In genomic region chr20:47559141-47559540, GRCh38 we compare ENCODE assay signal across 14 cellular contexts. TPM values are rescaled to one million over a fixed set of nuclear protein-coding genes. Genes with fewer than 3 reads are reported as not detected.
DNase-seq lines count a peak whose midpoint lies in the region; TF ChIP-seq lines count a peak whose summit lies in the region.
"Had no signal": no experiment of that assay in that cellular context is flagged by ENCODE, and none has a peak within 500 bp of the region (broad histone marks: within the 10 kb centered on the region; RNA-seq: fewer than 3 reads in every experiment).

No MANE protein-coding gene starts in this region.

- intact Hi-C loops in sigmoid colon (cut with DNase I): no loop called here

- no peaks in the 10 kb centered on the region for H3K27me3 Mint-ChIP-seq in activated CD4-positive, alpha-beta T cell treated with anti-CD3 and anti-CD28 coated beads, Interleukin-2, amount 10 ng/mL, durations not matched to agents 7 days and 5 days
- H3K27me3 Mint-ChIP-seq: effector memory CD8-positive, alpha-beta T cell had no signal

- CTCF ChIA-PET in activated CD4-positive, alpha-beta T cell treated with anti-CD3 and anti-CD28 coated beads, Interleukin-2, amount 10 ng/mL, durations not matched to agents 7 days and 5 days (lab: Charles Lee): no interaction called here

- no peak overlapping the region for H3K9ac ChIP-seq in OCI-LY1 (ENCODE audit: low read length)

- H3K27ac ChIP-seq in DOHH2 (ENCODE audit: low read depth, low read length) (no peak overlapping the region), OCI-LY1 (ENCODE audit: low read depth, low read length, poor library complexity, severe bottlenecking) (peak overlapping the region; percentile 38), sigmoid colon (peak overlapping the region in 3 of 4 donors; percentile 61 to 76 (median 74)), Peyer's patch (peak overlapping the region in 1 of 4 donors; percentile 27)

- TF ChIP-seq POLR2A in sigmoid colon (IDR thresholded peaks at IDR 0.05) (no peak), Peyer's patch (IDR thresholded peaks at IDR 0.05) (no peak)

- peaks cover 24% of the 10 kb centered on the region for H3K36me3 Mint-ChIP-seq in activated CD4-positive, alpha-beta T cell treated with anti-CD3 and anti-CD28 coated beads, Interleukin-2, amount 10 ng/mL, durations not matched to agents 7 days and 5 days (ENCODE audit: low read depth)

- no peak for TF ChIP-seq EP300 in sigmoid colon (IDR thresholded peaks at IDR 0.05)

- H3K36me3 ChIP-seq in DOHH2 (ENCODE audit: control insufficient read depth, low read length) (peaks cover 50% of the 10 kb centered on the region), OCI-LY1 (ENCODE audit: insufficient read depth, low read length) (peaks cover 42% of the 10 kb centered on the region), sigmoid colon (no peaks in the 10 kb centered on the region), Peyer's patch (no peaks in the 10 kb centered on the region)

- H3F3A ChIP-seq in DOHH2 (ENCODE audit: control insufficient read depth, insufficient read depth): peaks cover 14% of the 10 kb centered on the region; the same call in 1 of the 2 replicates
- H3F3A ChIP-seq in OCI-LY1 (ENCODE audit: insufficient read depth, low read length): 0 out of 2 replicates have a peak, but pooled peaks cover 5% of the 10 kb centered on the region

- TF ChIP-seq CTCF in DOHH2 (IDR thresholded peaks at IDR 0.05; ENCODE audit: low read depth, low read length, poor library complexity, severe bottlenecking): no peak
- no peak for TF ChIP-seq CTCF in OCI-LY1 (IDR thresholded peaks at IDR 0.05; ENCODE audit: low read length)
- TF ChIP-seq CTCF in sigmoid colon (IDR thresholded peaks at IDR 0.05): no peak
- TF ChIP-seq CTCF in Peyer's patch (IDR thresholded peaks at IDR 0.05): no peak

- H4K20me1 ChIP-seq in DOHH2 (ENCODE audit: control insufficient read depth, insufficient read depth, low read depth, low read length): peaks cover 41% of the 10 kb centered on the region
- H4K20me1 ChIP-seq in OCI-LY1 (ENCODE audit: insufficient read depth, low read length): peaks cover 7% of the 10 kb centered on the region; the same call in 1 of the 2 replicates

- peak; percentile 43 for DNase-seq in foreskin melanocyte
- no peak for DNase-seq in sigmoid colon
- DNase-seq in Peyer's patch: no peak
- no peak for DNase-seq in NCI-H128 (lab: John Stamatoyannopoulos, UW; ENCODE audit: unreplicated experiment)
- DNase-seq in activated CD4-positive, alpha-beta T cell treated with anti-CD3 and anti-CD28 coated beads, Interleukin-2, amount 10 ng/mL, durations not matched to agents 7 days and 5 days: no peak
- DNase-seq in NCI-H146 (lab: John Stamatoyannopoulos, UW): no peak
- DNase-seq: activated T-cell treated with anti-CD3 and anti-CD28 coated beads for 4 hours; aorta; effector memory CD8-positive, alpha-beta T cell; GOT3; head of caudate nucleus; NCI-H345 had no signal

- H3K9me2 ChIP-seq in DOHH2 (replicated peaks; ENCODE audit: control insufficient read depth, low read length): no peaks in the 10 kb centered on the region
- H3K9me2 ChIP-seq in OCI-LY1 (ENCODE audit: low read depth, low read length): no peaks in the 10 kb centered on the region

- H3K4me1 ChIP-seq in DOHH2 (ENCODE audit: control insufficient read depth, low read length): peaks cover 84% of the 10 kb centered on the region
- H3K4me1 ChIP-seq in OCI-LY1 (ENCODE audit: insufficient read depth, low read length, severe bottlenecking): peaks cover 92% of the 10 kb centered on the region
- peaks cover 0 to 63% (median 57%) of the 10 kb centered on the region in 4 donors for H3K4me1 ChIP-seq in sigmoid colon
- peaks cover 0 to 9% (median 2%) of the 10 kb centered on the region in 4 donors for H3K4me1 ChIP-seq in Peyer's patch

- H3K4me2 ChIP-seq in DOHH2 (ENCODE audit: low read length) (peak overlapping the region; percentile 27), OCI-LY1 (ENCODE audit: low read length) (peak overlapping the region; percentile 47)

- H3K9me3 ChIP-seq in DOHH2 (ENCODE audit: control insufficient read depth, insufficient read depth, low read length) (no peaks in the 10 kb centered on the region), OCI-LY1 (ENCODE audit: low read length) (no peaks in the 10 kb centered on the region), sigmoid colon (no peaks in the 10 kb centered on the region), Peyer's patch (no peaks in the 10 kb centered on the region)

- peaks cover 4% of the 10 kb centered on the region for H3K9me3 Mint-ChIP-seq in activated CD4-positive, alpha-beta T cell treated with anti-CD3 and anti-CD28 coated beads, Interleukin-2, amount 10 ng/mL, durations not matched to agents 7 days and 5 days
- H3K9me3 Mint-ChIP-seq: effector memory CD8-positive, alpha-beta T cell had no signal

- H3K27me3 ChIP-seq in DOHH2 (ENCODE audit: control insufficient read depth, low read length) (no peaks in the 10 kb centered on the region), OCI-LY1 (ENCODE audit: insufficient read depth, low read length) (no peaks in the 10 kb centered on the region), sigmoid colon (no peaks in the 10 kb centered on the region), Peyer's patch (no peaks in the 10 kb centered on the region)

- H3K79me2 ChIP-seq in DOHH2 (ENCODE audit: control insufficient read depth, low read length) (peaks cover 98% of the 10 kb centered on the region), OCI-LY1 (ENCODE audit: insufficient read depth, low read length) (peaks cover 93% of the 10 kb centered on the region)

- no peak overlapping the region for H3K27ac Mint-ChIP-seq in activated CD4-positive, alpha-beta T cell treated with anti-CD3 and anti-CD28 coated beads, Interleukin-2, amount 10 ng/mL, durations not matched to agents 7 days and 5 days

- POLR2A ChIA-PET in activated CD4-positive, alpha-beta T cell treated with anti-CD3 and anti-CD28 coated beads, Interleukin-2, amount 10 ng/mL, durations not matched to agents 7 days and 5 days (lab: Charles Lee): no interaction called here

- H3K4me3 ChIP-seq in DOHH2 (ENCODE audit: low read length) (no peak overlapping the region), OCI-LY1 (ENCODE audit: low read depth, low read length, poor library complexity, severe bottlenecking) (no peak overlapping the region), sigmoid colon (no peak overlapping the region), Peyer's patch (no peak overlapping the region)

- H3K4me3 Mint-ChIP-seq in activated CD4-positive, alpha-beta T cell treated with anti-CD3 and anti-CD28 coated beads, Interleukin-2, amount 10 ng/mL, durations not matched to agents 7 days and 5 days: no peak overlapping the region
- H3K4me3 Mint-ChIP-seq: effector memory CD8-positive, alpha-beta T cell had no signal

- H3K4me1 Mint-ChIP-seq in activated CD4-positive, alpha-beta T cell treated with anti-CD3 and anti-CD28 coated beads, Interleukin-2, amount 10 ng/mL, durations not matched to agents 7 days and 5 days: peaks cover 37% of the 10 kb centered on the region

- H2AFZ ChIP-seq in OCI-LY1 (ENCODE audit: low read length): no peak overlapping the region

RNA-seq across cellular contexts. Expression of gene NCOA3, which starts 57.5 kb away (rescaled TPM):
- total RNA-seq in sigmoid colon: 10 to 100 TPM; 22.8 to 51.0 (median 26.4) TPM
- 10 to 100 TPM in 1 of 3 donors, 1 to 10 TPM in 2; 4.8 to 13.7 (median 4.9) TPM for polyA plus RNA-seq in sigmoid colon
- 10 to 100 TPM; 17.9 to 99.9 (median 26.6) TPM for total RNA-seq in Peyer's patch
- 10 to 100 TPM; 59.1 to 70.6 TPM for total RNA-seq in activated CD4-positive, alpha-beta T cell treated with anti-CD3 and anti-CD28 coated beads, Interleukin-2, amount 10 ng/mL, durations not matched to agents 7 days and 5 days
